ENCODE assay signal across 3 cellular contexts in the genomic region with DNA sequence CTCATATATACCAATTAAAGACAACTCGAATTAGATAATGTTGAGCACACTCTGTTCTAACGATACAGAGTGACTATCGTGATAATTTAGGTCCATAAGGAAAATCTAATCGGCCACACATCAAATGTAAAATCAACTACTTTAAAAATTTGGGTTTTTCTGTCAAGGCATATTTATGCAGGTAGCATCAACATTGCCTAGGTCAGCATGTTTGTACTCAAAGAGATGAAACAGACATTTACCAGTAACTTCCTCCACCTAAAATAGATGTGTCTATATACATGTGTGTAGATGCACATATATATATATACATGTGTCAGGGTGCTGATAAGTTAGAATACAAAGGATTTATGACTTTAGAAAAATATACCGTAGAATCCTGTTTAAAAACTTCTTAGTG.
TF ChIP-seq lines count a peak whose summit lies in the region.

No MANE protein-coding gene starts in this region.

TF ChIP-seq in A549, 52 proteins besides CTCF, POLR2A, EP300 and RAD21:
- TF ChIP-seq PBX3 (IDR thresholded peaks at IDR 0.05), result no peak
- TF ChIP-seq MAFK (IDR thresholded peaks at IDR 0.05; ENCODE audit: partially characterized antibody), result peak; percentile 78
- no peak for TF ChIP-seq HDAC2 (IDR thresholded peaks at IDR 0.05)
TF ChIP-seq in A549: peak in this region for 1.

TF ChIP-seq in IMR-90, 13 proteins besides CTCF, POLR2A, EP300 and RAD21:
- TF ChIP-seq, protein P1, sequence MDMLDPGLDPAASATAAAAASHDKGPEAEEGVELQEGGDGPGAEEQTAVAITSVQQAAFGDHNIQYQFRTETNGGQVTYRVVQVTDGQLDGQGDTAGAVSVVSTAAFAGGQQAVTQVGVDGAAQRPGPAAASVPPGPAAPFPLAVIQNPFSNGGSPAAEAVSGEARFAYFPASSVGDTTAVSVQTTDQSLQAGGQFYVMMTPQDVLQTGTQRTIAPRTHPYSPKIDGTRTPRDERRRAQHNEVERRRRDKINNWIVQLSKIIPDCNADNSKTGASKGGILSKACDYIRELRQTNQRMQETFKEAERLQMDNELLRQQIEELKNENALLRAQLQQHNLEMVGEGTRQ (IDR thresholded peaks at IDR 0.05; ENCODE audit: low read depth, low read length), result no peak
- peak; percentile 76 for TF ChIP-seq MAFK (IDR thresholded peaks at IDR 0.05; ENCODE audit: low read depth, low read length)

TF ChIP-seq in endothelial cell of umbilical vein, 7 proteins besides CTCF, POLR2A, EP300 and RAD21:
- TF ChIP-seq POLR2AphosphoS5 (IDR thresholded peaks at IDR 0.05; ENCODE audit: insufficient read depth, low read depth, low read length) (no peak), JUN (IDR thresholded peaks at IDR 0.05; ENCODE audit: borderline replicate concordance, insufficient read depth, insufficient read length, low read depth) (no peak), MYC (IDR thresholded peaks at IDR 0.05; ENCODE audit: low read depth, low read length) (no peak), GATA2 (IDR thresholded peaks at IDR 0.05; ENCODE audit: insufficient read depth, insufficient read length, low read depth, low read length) (no peak), EZH2 (IDR thresholded peaks at IDR 0.05; ENCODE audit: borderline replicate concordance, low read depth, low read length, severe bottlenecking) (no peak), FOS (IDR thresholded peaks at IDR 0.05; ENCODE audit: borderline replicate concordance, insufficient read depth, low read length) (no peak), MAX (IDR thresholded peaks at IDR 0.05; ENCODE audit: insufficient read depth, insufficient read length) (no peak)
